Comparison of ENCODE assay signal across 8 cellular contexts in genomic region chr4:89901808-89902431, GRCh38. TPM values are rescaled to one million over a fixed set of nuclear protein-coding genes. Genes with fewer than 3 reads are reported as not detected.
DNase-seq lines count a peak whose midpoint lies in the region; ATAC-seq lines count a peak whose summit lies in the region.
"Not testable (repeated sequence)": the region's sequence is repeated elsewhere in the genome, so short reads cannot be mapped to it uniquely, and the experiment has no call there.

No MANE protein-coding gene starts in this region.

- H3K4me3 ChIP-seq in CD8-positive, alpha-beta memory T cell (ENCODE audit: low read length): not testable (repeated sequence)

- H3K4me1 Mint-ChIP-seq in CD8-positive, alpha-beta memory T cell: not testable (repeated sequence)

- H3K9me3 Mint-ChIP-seq in CD8-positive, alpha-beta memory T cell: not testable (repeated sequence)

- ATAC-seq in GM19467 (IDR thresholded peaks at IDR 0.05; ENCODE audit: unreplicated experiment) (peak; percentile 77), HG03442 (IDR thresholded peaks at IDR 0.05; ENCODE audit: unreplicated experiment) (peak; percentile 81)

- H3K4me3 Mint-ChIP-seq in CD8-positive, alpha-beta memory T cell: not testable (repeated sequence)

- CTCF ChIA-PET in CD8-positive, alpha-beta memory T cell (lab: Charles Lee): interaction anchor here (1.0 kb wide), 1 partner anchor 13 kb away, joined by 3 read pairs; no protein-coding TSS in a partner anchor

- H3K27ac Mint-ChIP-seq in CD8-positive, alpha-beta memory T cell: not testable (repeated sequence)

- H3K36me3 ChIP-seq in CD8-positive, alpha-beta memory T cell (ENCODE audit: insufficient read depth, low read length): not testable (repeated sequence)

- peaks cover 0 to 12% of the 10 kb centered on the region in 2 donors for H3K27me3 Mint-ChIP-seq in CD8-positive, alpha-beta memory T cell

- not testable (repeated sequence) for H3K27me3 ChIP-seq in CD8-positive, alpha-beta memory T cell (ENCODE audit: insufficient read depth, low read length, poor library complexity, severe bottlenecking)

- H3K36me3 Mint-ChIP-seq in CD8-positive, alpha-beta memory T cell: not testable (repeated sequence)

- H3K4me1 ChIP-seq in CD8-positive, alpha-beta memory T cell (ENCODE audit: insufficient read depth, low read length): not testable (repeated sequence)

- not testable (repeated sequence) for H3K9me3 ChIP-seq in CD8-positive, alpha-beta memory T cell (ENCODE audit: low read length)

- DNase-seq in CD8-positive, alpha-beta memory T cell: peak; percentile 5 to 55 (median 36)
- DNase-seq in NCI-H446 treated with DMSO at 0.1 percent for 48 hours (lab: John Stamatoyannopoulos, UW): peak; percentile 45
- peak; percentile 27 for DNase-seq in activated CD4-positive, CD25-positive, alpha-beta regulatory T cell treated with anti-CD3 and anti-CD28 coated beads, Interleukin-2, amount 50 U/mL, for 16 hours (ENCODE audit: low read depth, low spot score)
- DNase-seq in caudate nucleus (lab: John Stamatoyannopoulos, UW): peak in 42 of 61 donors; percentile 0 to 75 (median 14)
- DNase-seq in inferior parietal cortex (ENCODE audit: extremely low spot score): peak; percentile 69
- DNase-seq in stimulated activated CD4-positive, alpha-beta T cell treated with anti-CD3 and anti-CD28 coated beads, Interleukin-15, amount 100 ng/mL, for 1 hour (ENCODE audit: low read depth in 1 of 2, low spot score in 1 of 2): peak; percentile 3 to 19

- POLR2A ChIA-PET in CD8-positive, alpha-beta memory T cell (lab: Charles Lee): not testable (repeated sequence)

- H3K27ac ChIP-seq in CD8-positive, alpha-beta memory T cell (ENCODE audit: low read depth, low read length); caudate nucleus (ENCODE audit: low read depth, low read length): not testable (repeated sequence)

RNA-seq across cellular contexts. Expression of gene MMRN1, which starts 7.3 kb away (rescaled TPM):
- total RNA-seq in CD8-positive, alpha-beta memory T cell: not detected
- 0.33 TPM for polyA plus RNA-seq in CD8-positive, alpha-beta memory T cell

Comparison
In these comparisons a context has a peak if more than half of its experiments do, and no peak if none do; other contexts are left out.
1. DNase-seq: peak in every context shown above with its lines; median percentile 69 in inferior parietal cortex; 45 in NCI-H446 treated with DMSO at 0.1 percent for 48 hours; 36 in CD8-positive, alpha-beta memory T cell; 27 in activated CD4-positive, CD25-positive, alpha-beta regulatory T cell treated with anti-CD3 and anti-CD28 coated beads, Interleukin-2, amount 50 U/mL, for 16 hours; 14 in caudate nucleus; 11 in stimulated activated CD4-positive, alpha-beta T cell treated with anti-CD3 and anti-CD28 coated beads, Interleukin-15, amount 100 ng/mL, for 1 hour.